In genomic region chr21:36075171-36075570, GRCh38 we compare ENCODE assay signal across 17 cellular contexts. TPM values are rescaled to one million over a fixed set of nuclear protein-coding genes. Genes with fewer than 3 reads are reported as not detected.
DNase-seq lines count a peak whose midpoint lies in the region; ATAC-seq and TF ChIP-seq lines count a peak whose summit lies in the region.
"Had no signal": no experiment of that assay in that cellular context is flagged by ENCODE, and none has a peak within 500 bp of the region (broad histone marks: within the 10 kb centered on the region; RNA-seq: fewer than 3 reads in every experiment).

No MANE protein-coding gene starts in this region.

- peaks cover 68% of the 10 kb centered on the region for H3K4me1 Mint-ChIP-seq in WTC11

- 0 out of 2 replicates have a peak, but pooled peaks cover 3% of the 10 kb centered on the region for H3K9me3 Mint-ChIP-seq in WTC11
- H3K9me3 Mint-ChIP-seq: mesothelial cell of epicardium had no signal

- no peaks in the 10 kb centered on the region; the same call in 1 of the 2 replicates for H3K27me3 Mint-ChIP-seq in WTC11 (ENCODE audit: low read depth)
- H3K27me3 Mint-ChIP-seq: activated naive CD8-positive, alpha-beta T cell had no signal

- ATAC-seq in WTC11 (peak; percentile 17), esophagus mucosa (peak; percentile 46)

- POLR2A ChIA-PET in WTC11 (lab: Charles Lee), result no interaction called here

- no peak for TF ChIP-seq CTCF in WTC11 (IDR thresholded peaks at IDR 0.05)

- no peak overlapping the region for H3K4me3 Mint-ChIP-seq in WTC11
- H3K4me3 Mint-ChIP-seq: activated naive CD8-positive, alpha-beta T cell; mesothelial cell of epicardium had no signal

- DNase-seq in COLO829 (ENCODE audit: low spot score) (peak; percentile 89), WTC11 (ENCODE audit: low spot score) (no peak), pons (ENCODE audit: low spot score) (peak; percentile 98), A172 (ENCODE audit: low spot score) (no peak), GOT3 (lab: John Stamatoyannopoulos, UW) (no peak), AML-193 (lab: John Stamatoyannopoulos, UW) (no peak), SW 1271 (lab: John Stamatoyannopoulos, UW) (no peak)
- DNase-seq: heart right ventricle; islet precursor cell; MV-4-11; NCI-H2171; NCI-H82; sigmoid colon; stimulated activated CD4-positive, alpha-beta T cell treated with anti-CD3 and anti-CD28 coated beads, Interleukin-1b, Interleukin-23, amount 100 ng/mL, for 48 hours had no signal

- H3K36me3 Mint-ChIP-seq in WTC11, result peaks cover 36% of the 10 kb centered on the region

- CTCF ChIA-PET in WTC11 (lab: Charles Lee), result interaction anchor here (2.7 to 2.9 kb wide), 2 partner anchors 12 to 15 kb away, joined by 8 to 9 read pairs; partner anchors contain the start of gene SETD4

- peak overlapping the region; percentile 46 for H3K27ac Mint-ChIP-seq in WTC11
- H3K27ac Mint-ChIP-seq: mesothelial cell of epicardium had no signal

TF ChIP-seq in WTC11, 78 proteins besides CTCF, POLR2A, EP300 and RAD21:
- no peak for TF ChIP-seq NFE2L1 (CRISPR knock-in tag; IDR thresholded peaks at IDR 0.05)
- TF ChIP-seq ATF1 (CRISPR knock-in tag; IDR thresholded peaks at IDR 0.05), result no peak
- TF ChIP-seq, protein P1, sequence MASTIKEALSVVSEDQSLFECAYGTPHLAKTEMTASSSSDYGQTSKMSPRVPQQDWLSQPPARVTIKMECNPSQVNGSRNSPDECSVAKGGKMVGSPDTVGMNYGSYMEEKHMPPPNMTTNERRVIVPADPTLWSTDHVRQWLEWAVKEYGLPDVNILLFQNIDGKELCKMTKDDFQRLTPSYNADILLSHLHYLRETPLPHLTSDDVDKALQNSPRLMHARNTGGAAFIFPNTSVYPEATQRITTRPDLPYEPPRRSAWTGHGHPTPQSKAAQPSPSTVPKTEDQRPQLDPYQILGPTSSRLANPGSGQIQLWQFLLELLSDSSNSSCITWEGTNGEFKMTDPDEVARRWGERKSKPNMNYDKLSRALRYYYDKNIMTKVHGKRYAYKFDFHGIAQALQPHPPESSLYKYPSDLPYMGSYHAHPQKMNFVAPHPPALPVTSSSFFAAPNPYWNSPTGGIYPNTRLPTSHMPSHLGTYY (CRISPR knock-in tag; IDR thresholded peaks at IDR 0.05), result no peak
- no peak for TF ChIP-seq TP53 (CRISPR knock-in tag; IDR thresholded peaks at IDR 0.05)
- no peak for TF ChIP-seq E2F4 (CRISPR knock-in tag; IDR thresholded peaks at IDR 0.05; ENCODE audit: borderline replicate concordance, low read depth)
- no peak for TF ChIP-seq ESRRA (CRISPR knock-in tag; IDR thresholded peaks at IDR 0.05; ENCODE audit: borderline replicate concordance)
- no peak for TF ChIP-seq ZNF423 (CRISPR knock-in tag; IDR thresholded peaks at IDR 0.05)
- TF ChIP-seq NR1H2 (CRISPR knock-in tag; IDR thresholded peaks at IDR 0.05), result no peak
TF ChIP-seq in WTC11: peak in this region for 0.

RNA-seq across cellular contexts. Expression of gene CBR1, which starts 5.3 kb away (rescaled TPM):
- total RNA-seq in WTC11 (2021) (167 to 172 TPM (median 170 TPM) in 3 replicates), esophagus mucosa (131 TPM)
- total RNA-seq in A172 (2014; rRNA removed; shearing (Covaris generic)), result 150 and 219 TPM in 2 replicates

RNA-seq across cellular contexts. Expression of gene SETD4, which starts 14.8 kb away (rescaled TPM):
- total RNA-seq in WTC11 (2021) (44.1 to 64.8 TPM (median 45.7 TPM) in 3 replicates), esophagus mucosa (13.9 TPM)
- total RNA-seq in A172 (2014; rRNA removed; shearing (Covaris generic)), result 22.7 and 34.0 TPM in 2 replicates

RNA-seq across cellular contexts. Expression of gene CBR3, which starts 59.7 kb away (rescaled TPM):
- total RNA-seq in WTC11 (2021) (4.2 to 12.9 TPM (median 5.2 TPM) in 3 replicates), esophagus mucosa (33.7 TPM)
- total RNA-seq in A172 (2014; rRNA removed; shearing (Covaris generic)), result 28.5 and 31.7 TPM in 2 replicates

Comparison
In these comparisons a context has a peak if more than half of its experiments do, and no peak if none do; other contexts are left out.
1. DNase-seq: peak in COLO829 (single experiment) and pons (single experiment); none in WTC11 (single experiment), A172 (single experiment), GOT3 (single experiment), AML-193 (0 of 2) and SW 1271 (0 of 2).